18 cellular contexts compared by ENCODE assay signal in genomic region chr5:172303996-172304335, GRCh38.
"Had no signal": no experiment of that assay in that cellular context is flagged by ENCODE, and none has a peak within 500 bp of the region (broad histone marks: within the 10 kb centered on the region; RNA-seq: fewer than 3 reads in every experiment).

No MANE protein-coding gene starts in this region.

- H3K4me1 Mint-ChIP-seq: activated naive CD4-positive, alpha-beta T cell treated with anti-CD3 and anti-CD28 coated beads, Interleukin-2, amount 50 U/mL, for 24 hours; nephron had no signal

- H3K4me3 ChIP-seq: cardiac muscle cell, hepatocyte, lower lobe of right lung, tibial artery, uterus had no signal

- ATAC-seq: left cardiac atrium; lower lobe of right lung; stimulated activated naive CD8-positive, alpha-beta T cell treated with anti-CD3 and anti-CD28 coated beads, Interleukin-15, Interleukin-2, amounts not matched to agents 100 U/mL and 50 U/mL, for 24 hours had no signal

- DNase-seq: activated CD4-positive, alpha-beta T cell treated with anti-CD3 and anti-CD28 coated beads, Interleukin-2, amount 50 U/mL, for 4 hours; activated gamma-delta T cell; amniotic stem cell; dermis blood vessel endothelial cell; effector memory CD4-positive, alpha-beta T cell; left cardiac atrium; lower lobe of right lung; nucleus accumbens; retina; stimulated activated naive CD8-positive, alpha-beta T cell treated with anti-CD3 and anti-CD28 coated beads, Interleukin-15, Interleukin-2, amounts not matched to agents 100 U/mL and 50 U/mL, for 24 hours; tibial artery; uterus had no signal

- H3K4me3 Mint-ChIP-seq: activated naive CD4-positive, alpha-beta T cell treated with anti-CD3 and anti-CD28 coated beads, Interleukin-2, amount 50 U/mL, for 24 hours; mesothelial cell of epicardium; nephron; T-helper 2 cell treated with Interferon-gamma antibody and Interleukin-4, amounts not matched to agents 5 μg/mL and 100 μg/mL, for 36 hours had no signal

- H3K9me3 ChIP-seq: uterus had no signal

- H3K9me3 Mint-ChIP-seq: activated naive CD4-positive, alpha-beta T cell treated with anti-CD3 and anti-CD28 coated beads, Interleukin-2, amount 50 U/mL, for 24 hours; mesothelial cell of epicardium had no signal

- H3K79me2 ChIP-seq: hepatocyte had no signal

- H3K36me3 ChIP-seq: cardiac muscle cell, lower lobe of right lung, tibial artery, uterus had no signal

- H3K27ac ChIP-seq: cardiac muscle cell, hepatocyte, lower lobe of right lung, tibial artery, uterus had no signal

- H3K27me3 ChIP-seq: cardiac muscle cell, hepatocyte, tibial artery, uterus had no signal

- H3K4me1 ChIP-seq: lower lobe of right lung, uterus had no signal

- H3K4me2 ChIP-seq: hepatocyte had no signal

- H3K36me3 Mint-ChIP-seq: activated naive CD4-positive, alpha-beta T cell treated with anti-CD3 and anti-CD28 coated beads, Interleukin-2, amount 50 U/mL, for 24 hours; mesothelial cell of epicardium had no signal

- H2AFZ ChIP-seq: hepatocyte had no signal

- H3K27ac Mint-ChIP-seq: activated naive CD4-positive, alpha-beta T cell treated with anti-CD3 and anti-CD28 coated beads, Interleukin-2, amount 50 U/mL, for 24 hours; mesothelial cell of epicardium; nephron; T-helper 2 cell treated with Interferon-gamma antibody and Interleukin-4, amounts not matched to agents 5 μg/mL and 100 μg/mL, for 36 hours had no signal
